In the genomic region with DNA sequence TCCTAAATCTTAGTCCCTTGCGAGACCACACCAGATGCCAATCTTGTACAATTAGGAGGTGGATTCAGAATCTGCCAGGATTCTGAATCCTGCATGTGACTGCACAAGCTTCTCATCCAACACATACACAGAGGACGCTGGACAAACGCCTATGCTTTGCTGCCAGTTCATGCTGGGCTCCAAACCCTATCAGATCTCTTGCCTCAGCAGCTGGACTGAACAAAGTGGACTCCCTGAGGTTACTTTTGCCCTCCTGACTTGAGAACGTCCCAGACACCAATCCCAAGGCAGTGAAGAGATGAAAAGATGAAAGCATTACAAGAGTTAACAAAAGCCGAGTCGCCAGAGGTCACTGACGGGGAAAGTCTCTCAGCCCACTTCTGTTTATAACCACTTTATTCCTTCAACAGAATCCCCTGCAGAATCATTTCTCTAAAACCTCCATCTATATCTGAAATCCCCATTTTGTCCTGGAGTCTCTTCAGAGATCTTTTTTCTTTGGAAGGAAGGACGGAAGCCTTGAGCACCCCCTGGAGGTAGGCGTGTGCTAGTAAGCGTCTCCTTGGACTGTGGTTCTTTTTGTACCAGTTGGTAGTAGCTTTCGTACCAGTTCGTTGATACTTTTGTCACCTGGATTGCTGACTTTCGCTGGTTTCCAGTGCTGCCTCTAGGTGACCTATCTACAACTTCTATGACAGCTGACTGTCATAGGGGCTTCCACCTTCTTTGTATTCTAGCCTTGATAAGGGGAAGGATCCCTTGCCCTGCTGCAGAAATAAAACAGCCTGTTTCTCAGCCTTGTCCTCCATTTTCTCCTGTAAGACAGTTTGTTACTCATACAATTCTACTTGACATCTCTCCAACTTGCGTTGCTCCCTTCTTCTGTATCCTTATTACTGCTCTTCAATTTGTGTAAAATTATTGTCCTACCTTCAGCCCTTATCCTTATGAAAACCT, we compare ENCODE assay signal across 8 cellular contexts. TPM values are rescaled to one million over a fixed set of nuclear protein-coding genes. Genes with fewer than 3 reads are reported as not detected.
DNase-seq lines count a peak whose midpoint lies in the region; ATAC-seq, FAIRE-seq and TF ChIP-seq lines count a peak whose summit lies in the region.

No MANE protein-coding gene starts in this region.

- H3K9ac ChIP-seq in HepG2 (ENCODE audit: insufficient read depth, low read depth, low read length) = no peak overlapping the region; the same call in 1 of the 2 replicates

- no peaks in the 10 kb centered on the region for H3K27me3 Mint-ChIP-seq in activated B cell treated with CpG ODN at 0.5 μM for 24 hours

- H3K36me3 Mint-ChIP-seq in activated B cell treated with CpG ODN at 0.5 μM for 24 hours (ENCODE audit: low read depth) = no peaks in the 10 kb centered on the region

- peak overlapping the region; percentile 93 for H2AFZ ChIP-seq in HepG2 (ENCODE audit: low read length)

- no peaks in the 10 kb centered on the region for H4K20me1 ChIP-seq in HepG2 (ENCODE audit: insufficient read depth, low read length)

- H3K4me3 ChIP-seq in coronary artery (peak overlapping the region; percentile 58), HepG2 (replicated peaks in 1 of 3; ENCODE audit: insufficient read depth in 1 of 3, low read depth in 2 of 3, low read length in 3 of 3) (peak overlapping the region in 2 of 3 experiments; percentile 24 to 31; a peak in 4 of 6 replicates)

- TF ChIP-seq POLR2A in HepG2 (IDR thresholded peaks at IDR 0.05; ENCODE audit: insufficient read depth in 1 of 2, low read depth in 2 of 2, low read length in 2 of 2) = no peak

- no peaks in the 10 kb centered on the region for H3K9me3 ChIP-seq in HepG2 (ENCODE audit: low read length)

- POLR2A ChIA-PET in activated B cell treated with CpG ODN at 0.5 μM for 24 hours (lab: Charles Lee) (interaction anchor here (1.2 to 4.7 kb wide), 8 partner anchors 14 to 177 kb away, joined by 4 to 60 read pairs (median 16); a partner anchor contains a TSS), HepG2 (lab: Yijun Ruan, JAX) (interaction anchor here (1.3 to 1.4 kb wide), 2 partner anchors 25 to 364 kb away, joined by 3 read pairs; a partner anchor contains a TSS)

- no peaks in the 10 kb centered on the region; a peak in 2 of 5 replicates for H3K27me3 ChIP-seq in HepG2 (ENCODE audit: control insufficient read depth in 1 of 2, insufficient read depth in 2 of 2, low read length in 2 of 2)

- no peaks in the 10 kb centered on the region for H3K79me2 ChIP-seq in HepG2 (ENCODE audit: insufficient read depth, low read length)

- H3K4me1 ChIP-seq in HepG2 (ENCODE audit: insufficient read depth, low read length) = peaks cover 13% of the 10 kb centered on the region

- intact Hi-C loops in activated B cell treated with CpG ODN at 0.5 μM for 24 hours (cut with micrococcal nuclease) (loop anchor here (1.0 to 2.0 kb wide), 7 partner anchors 16 to 364 kb away; a partner anchor contains a TSS), HepG2 (cut with micrococcal nuclease; ENCODE audit: unreplicated experiment) (loop anchor here (1.0 to 10.0 kb wide), 4 partner anchors 151 to 624 kb away; a partner anchor contains a TSS)

- H3K4me3 Mint-ChIP-seq in activated B cell treated with CpG ODN at 0.5 μM for 24 hours = peak overlapping the region; percentile 69

- peak overlapping the region; percentile 80 for H3K4me2 ChIP-seq in HepG2 (ENCODE audit: low read depth, low read length)

- CTCF ChIA-PET in activated B cell treated with CpG ODN at 0.5 μM for 24 hours (lab: Charles Lee) = interaction anchor here (0.7 to 2.7 kb wide), 16 partner anchors 14 to 179 kb away, joined by 3 to 50 read pairs (median 4); no protein-coding TSS in a partner anchor
- CTCF ChIA-PET in HepG2 (lab: Yijun Ruan, JAX; ENCODE audit: low intra/inter-chr PET ratio, low total read pairs) = interaction anchor here (1.5 to 2.1 kb wide), 3 partner anchors 25 to 364 kb away, joined by 7 to 15 read pairs (median 14); a partner anchor contains a TSS

- H3K27ac ChIP-seq in coronary artery (peak overlapping the region in 1 of 2 donors; percentile 7), HepG2 (ENCODE audit: extremely low read length, insufficient read depth, low read length) (no peak overlapping the region)

- WGBS in HepG2 (ENCODE audit: low lambda C conversion rate) = 26% methylated on average over 14 of the region's 14 CpGs

- no TSS peak for BruUV-seq in HepG2 (replicated peaks; lab: Mats Ljungman, UMichigan)

- TF ChIP-seq EP300 in HepG2 (IDR thresholded peaks at IDR 0.05; ENCODE audit: low read depth in 2 of 2, low read length in 2 of 2) (no peak), HepG2 (CRISPR knock-in tag; IDR thresholded peaks at IDR 0.05; ENCODE audit: borderline replicate concordance) (no peak)

- peak overlapping the region; percentile 94 for H3K27ac Mint-ChIP-seq in activated B cell treated with CpG ODN at 0.5 μM for 24 hours

- in situ Hi-C loops in HepG2 (cut with HindIII; ENCODE audit: extremely low pct_ligation_motif_present, low pct_unique_long_range_greater_than_20kb) = loop anchor here (25.0 kb wide), 2 partner anchors 181 to 281 kb away; no protein-coding TSS in a partner anchor

- H3K36me3 ChIP-seq in HepG2 (replicated peaks in 1 of 2; ENCODE audit: control insufficient read depth in 1 of 2, insufficient read depth in 2 of 2, low read length in 2 of 2) = no peaks in the 10 kb centered on the region

- H3K9me3 Mint-ChIP-seq in activated B cell treated with CpG ODN at 0.5 μM for 24 hours = no peaks in the 10 kb centered on the region

- TF ChIP-seq RAD21 in HepG2 (CRISPR knock-in tag; IDR thresholded peaks at IDR 0.05) = peak; percentile 77

- FAIRE-seq in A204.1 (lab: Jason Lieb, UNC) (peak; percentile 55), HepG2 (lab: Jason Lieb, UNC) (peak; percentile 91)

- TF ChIP-seq CTCF in activated B cell treated with CpG ODN at 0.5 μM for 24 hours (IDR thresholded peaks at IDR 0.05) (peak; percentile 32), coronary artery (IDR thresholded peaks at IDR 0.05) (peak; percentile 91), HepG2 (CRISPR knock-in tag; IDR thresholded peaks at IDR 0.05) (peak; percentile 83)

- ATAC-seq in GM18508 (IDR thresholded peaks at IDR 0.05; ENCODE audit: insufficient read depth, unreplicated experiment) = peak; percentile 31
- peak; percentile 45 for ATAC-seq in HG03064 (IDR thresholded peaks at IDR 0.05; ENCODE audit: low read depth, unreplicated experiment)
- ATAC-seq in activated B cell treated with CpG ODN at 0.5 μM for 24 hours (ENCODE audit: low read depth) = peak; percentile 22
- ATAC-seq in HepG2 = peak; percentile 96

- peaks cover 48% of the 10 kb centered on the region for H3K4me1 Mint-ChIP-seq in activated B cell treated with CpG ODN at 0.5 μM for 24 hours

- DNase-seq in NCI-H2171 (lab: John Stamatoyannopoulos, UW) (peak; percentile 85), activated B cell treated with CpG ODN at 0.5 μM for 24 hours (no peak), coronary artery (ENCODE audit: low spot score) (peak; percentile 77), HepG2 (ENCODE audit: low spot score) (peak; percentile 64)
- DNase-seq in stimulated activated CD4-positive, alpha-beta T cell treated with anti-CD3 and anti-CD28 coated beads, Interleukin-4, amount 100 ng/mL, for 4 hours = peak; percentile 38 to 53

TF ChIP-seq in HepG2, 621 proteins besides CTCF, POLR2A, EP300 and RAD21 (continues in another document):
- TF ChIP-seq ZNF777 (CRISPR knock-in tag; IDR thresholded peaks at IDR 0.05) = no peak

RNA-seq across cellular contexts. Expression of a gene that starts 26.1 kb away (rescaled TPM):
- total RNA-seq in activated B cell treated with CpG ODN at 0.5 μM for 24 hours (55.2 and 63.7 TPM in 2 replicates), HepG2 (2016; rRNA removed; fragmentation: Illumina TruSeq; extraction: Trizol) (28.4 and 39.7 TPM in 2 replicates)
- 9.2 and 9.8 TPM in 2 replicates for total RNA-seq in HepG2 (2016; cell fraction: cytosol; rRNA removed; fragmentation: Illumina TruSeq; extraction: Trizol; ENCODE audit: low read depth)
- 30.2 and 38.4 TPM in 2 replicates for total RNA-seq in HepG2 (2016; cell fraction: insoluble cytoplasmic fraction; rRNA removed; fragmentation: Illumina TruSeq; extraction: Trizol)
- total RNA-seq in HepG2 (2016; cell fraction: membrane; rRNA removed; fragmentation: Illumina TruSeq; extraction: Trizol) = 9.8 and 12.4 TPM in 2 replicates
- total RNA-seq in HepG2 (2016; cell fraction: nucleus; rRNA removed; fragmentation: Illumina TruSeq; extraction: Trizol) = 43.4 and 44.1 TPM in 2 replicates
- 8.9 and 11.0 TPM in 2 replicates for polyA plus RNA-seq in HepG2 (2011; rRNA removed)
- 3.7 and 4.4 TPM in 2 replicates for polyA plus RNA-seq in HepG2 (2011; cell fraction: cytosol; rRNA removed)
- polyA plus RNA-seq in HepG2 (2011; cell fraction: nucleus; rRNA removed) = 10.7 and 10.8 TPM in 2 replicates
- polyA plus RNA-seq in HepG2 (2012) = 11.9 and 16.4 TPM in 2 replicates
- 2.1 and 2.5 TPM in 2 replicates for polyA plus RNA-seq in HepG2 (2016; cell fraction: cytosol; fragmentation: Illumina TruSeq; extraction: Trizol; ENCODE audit: low read depth)
- 28.4 and 29.1 TPM in 2 replicates for polyA plus RNA-seq in HepG2 (2016; cell fraction: insoluble cytoplasmic fraction; fragmentation: Illumina TruSeq; extraction: Trizol; ENCODE audit: low read depth)
- polyA plus RNA-seq in HepG2 (2016; cell fraction: membrane; fragmentation: Illumina TruSeq; extraction: Trizol; ENCODE audit: low read depth) = 3.5 and 4.2 TPM in 2 replicates
- 38.4 and 40.2 TPM in 2 replicates for polyA plus RNA-seq in HepG2 (2016; cell fraction: nucleus; fragmentation: Illumina TruSeq; extraction: Trizol; ENCODE audit: insufficient read depth, low read depth)
- polyA minus RNA-seq in HepG2 (2011; rRNA and poly(A)+ RNA removed; ENCODE audit: low replicate concordance) = 4.5 and 20.2 TPM in 2 replicates
- polyA minus RNA-seq in HepG2 (2011; cell fraction: cytosol; rRNA and poly(A)+ RNA removed) = 4.9 and 5.7 TPM in 2 replicates
- polyA minus RNA-seq in HepG2 (2011; cell fraction: nucleus; rRNA and poly(A)+ RNA removed) = 48.0 and 61.4 TPM in 2 replicates

Comparison
In these comparisons a context has a peak if more than half of its experiments do, and no peak if none do; other contexts are left out.
1. ATAC-seq: peak in every context shown above with its lines; median percentile 96 in HepG2; 45 in HG03064; 31 in GM18508; 22 in activated B cell treated with CpG ODN at 0.5 μM for 24 hours.
2. CTCF ChIP-seq: peak in every context shown above with its lines; median percentile 91 in coronary artery; 83 in HepG2; 32 in activated B cell treated with CpG ODN at 0.5 μM for 24 hours.